ENCODE assay signal across 9 cellular contexts in genomic region chr7:96157856-96158255, GRCh38.
"Had no signal": no experiment of that assay in that cellular context is flagged by ENCODE, and none has a peak within 500 bp of the region (broad histone marks: within the 10 kb centered on the region; RNA-seq: fewer than 3 reads in every experiment).

No MANE protein-coding gene starts in this region.

- H3K4me1 ChIP-seq: HAP-1 had no signal

- DNase-seq: GOT3, H7, HFFc6, KBM-7 had no signal

- ATAC-seq: HCT116, HepG2 had no signal

- H3K4me3 ChIP-seq: HAP-1 had no signal

- H3K4me1 Mint-ChIP-seq: IgD-negative memory B cell had no signal

- H3K27ac ChIP-seq: HL-60 had no signal

- H3K36me3 ChIP-seq: HAP-1 had no signal

- H3K4me3 Mint-ChIP-seq: HFFc6, IgD-negative memory B cell had no signal

- H3K27me3 Mint-ChIP-seq: IgD-negative memory B cell had no signal

- H3K9me3 ChIP-seq: HAP-1 had no signal

- H3K9me3 Mint-ChIP-seq: HFFc6, IgD-negative memory B cell had no signal

- H3K27ac Mint-ChIP-seq: HFFc6, IgD-negative memory B cell had no signal
